In the genomic region with DNA sequence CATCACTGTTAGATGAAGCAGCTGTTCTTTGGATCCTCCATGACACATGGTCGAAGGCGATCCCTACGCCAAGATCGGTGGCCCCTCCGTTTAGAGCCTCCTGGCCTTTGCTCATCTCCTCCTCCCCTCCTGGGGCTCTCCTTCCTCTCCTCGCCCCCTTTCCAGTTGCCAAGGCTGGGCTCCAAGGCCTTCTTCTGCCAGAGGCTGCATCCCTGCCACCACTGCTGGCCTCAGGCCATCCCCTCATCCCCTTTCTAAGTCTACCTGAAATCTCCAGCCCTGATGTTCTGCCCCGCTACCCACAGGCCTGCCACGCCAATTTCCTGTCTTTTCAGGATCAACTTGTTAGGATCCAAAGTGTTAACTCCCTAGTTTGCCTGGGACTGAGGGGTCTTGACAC, we compare ENCODE assay signal across 24 cellular contexts.
DNase-seq lines count a peak whose midpoint lies in the region; ATAC-seq and TF ChIP-seq lines count a peak whose summit lies in the region.
"Had no signal": no experiment of that assay in that cellular context is flagged by ENCODE, and none has a peak within 500 bp of the region (broad histone marks: within the 10 kb centered on the region; RNA-seq: fewer than 3 reads in every experiment).

No MANE protein-coding gene starts in this region.

- H3K27ac ChIP-seq in left ventricle myocardium inferior (replicated peaks) (peak overlapping the region; percentile 93), muscle layer of colon (ENCODE audit: low read depth, low read length) (peak overlapping the region; percentile 8), stomach smooth muscle (ENCODE audit: low read length) (peak overlapping the region; percentile 94)
- H3K27ac ChIP-seq: HL-60, neural progenitor cell, psoas muscle had no signal

- POLR2A ChIA-PET in T-cell (lab: Charles Lee): no interaction called here

- H3K9me3 Mint-ChIP-seq in T-cell: no peaks in the 10 kb centered on the region
- H3K9me3 Mint-ChIP-seq in activated T-helper 17 cell treated with anti-CD3 and anti-CD28 coated beads, Interleukin-2, amount 50 U/mL, for 72 hours: no peaks in the 10 kb centered on the region
- H3K9me3 Mint-ChIP-seq: activated CD4-positive, alpha-beta memory T cell treated with anti-CD3 and anti-CD28 coated beads for 36 hours; neural progenitor cell had no signal

- no peak for ATAC-seq in T-cell (replicated peaks in 1 of 4)
- no peak for ATAC-seq in activated T-helper 17 cell treated with anti-CD3 and anti-CD28 coated beads, Interleukin-2, amount 50 U/mL, for 72 hours (replicated peaks)
- ATAC-seq: activated CD4-positive, CD25-positive, alpha-beta regulatory T cell treated with anti-CD3 and anti-CD28 coated beads, Interleukin-2, amount 50 U/mL, for 24 hours; HCT116; HepG2 had no signal

- no peaks in the 10 kb centered on the region for H3K9me3 ChIP-seq in left ventricle myocardium inferior (replicated peaks)
- H3K9me3 ChIP-seq in muscle layer of colon (ENCODE audit: low read length): no peaks in the 10 kb centered on the region
- H3K9me3 ChIP-seq in stomach smooth muscle (ENCODE audit: control insufficient read depth in 2 of 2, low read length in 2 of 2): no peaks in the 10 kb centered on the region
- H3K9me3 ChIP-seq: BE2C, psoas muscle had no signal

- no peaks in the 10 kb centered on the region for H3K4me1 Mint-ChIP-seq in T-cell
- no peaks in the 10 kb centered on the region for H3K4me1 Mint-ChIP-seq in activated T-helper 17 cell treated with anti-CD3 and anti-CD28 coated beads, Interleukin-2, amount 50 U/mL, for 72 hours

- no peaks in the 10 kb centered on the region for H3K36me3 Mint-ChIP-seq in T-cell
- no peaks in the 10 kb centered on the region for H3K36me3 Mint-ChIP-seq in activated T-helper 17 cell treated with anti-CD3 and anti-CD28 coated beads, Interleukin-2, amount 50 U/mL, for 72 hours (ENCODE audit: low read depth)
- H3K36me3 Mint-ChIP-seq: activated CD4-positive, alpha-beta memory T cell treated with anti-CD3 and anti-CD28 coated beads for 36 hours; neural progenitor cell had no signal

- H3K27me3 ChIP-seq in left ventricle myocardium inferior (ENCODE audit: low read depth) (no peaks in the 10 kb centered on the region), muscle layer of colon (ENCODE audit: control insufficient read depth in 1 of 2, insufficient read depth in 2 of 2, low read length in 2 of 2) (no peaks in the 10 kb centered on the region), stomach smooth muscle (ENCODE audit: control insufficient read depth in 1 of 2, insufficient read depth in 2 of 2, low read length in 2 of 2) (no peaks in the 10 kb centered on the region)
- H3K27me3 ChIP-seq: BE2C, neural progenitor cell had no signal

- DNase-seq in left ventricle myocardium inferior: no peak
- DNase-seq in cardiac septum (ENCODE audit: low spot score): no peak
- no peak for DNase-seq in H4 (ENCODE audit: low spot score)
- no peak for DNase-seq in dedifferentiated amniotic fluid mesenchymal stem cell (ENCODE audit: extremely low spot score)
- no peak for DNase-seq in T-cell
- DNase-seq: activated CD4-positive, alpha-beta memory T cell treated with anti-CD3 and anti-CD28 coated beads for 36 hours; activated effector memory CD4-positive, alpha-beta T cell treated with Interleukin-2 at 50 U/mL for 16 hours; BE2C; effector CD4-positive, alpha-beta T cell; foreskin melanocyte; NCI-H1048; NCI-H1930; NCI-H774; stimulated activated CD4-positive, alpha-beta T cell treated with anti-CD3 and anti-CD28 coated beads, Interleukin-2, amount 100 ng/mL, for 24 hours had no signal

- intact Hi-C loops in left ventricle myocardium inferior (cut with micrococcal nuclease) (no loop called here), cardiac septum (cut with DNase I) (no loop called here)

- H3K4me3 ChIP-seq in left ventricle myocardium inferior: no peak overlapping the region
- H3K4me3 ChIP-seq in muscle layer of colon (ENCODE audit: low read depth in 1 of 2, low read length in 2 of 2): no peak overlapping the region
- no peak overlapping the region for H3K4me3 ChIP-seq in stomach smooth muscle (ENCODE audit: low read length in 2 of 2)
- H3K4me3 ChIP-seq: neural progenitor cell, psoas muscle, skin epidermis had no signal

- H3K4me3 Mint-ChIP-seq in T-cell: no peak overlapping the region
- H3K4me3 Mint-ChIP-seq in activated T-helper 17 cell treated with anti-CD3 and anti-CD28 coated beads, Interleukin-2, amount 50 U/mL, for 72 hours: no peak overlapping the region
- H3K4me3 Mint-ChIP-seq: activated CD4-positive, alpha-beta memory T cell treated with anti-CD3 and anti-CD28 coated beads for 36 hours; neural progenitor cell had no signal

- CTCF ChIA-PET in T-cell (lab: Charles Lee): no interaction called here

- peaks cover 73% of the 10 kb centered on the region for H3K4me1 ChIP-seq in left ventricle myocardium inferior
- peaks cover 47% of the 10 kb centered on the region for H3K4me1 ChIP-seq in muscle layer of colon (ENCODE audit: insufficient read depth, low read length)
- peaks cover 68% of the 10 kb centered on the region for H3K4me1 ChIP-seq in stomach smooth muscle (ENCODE audit: control insufficient read depth, insufficient read depth, low read length)

- no peak overlapping the region for H3K9ac ChIP-seq in muscle layer of colon (ENCODE audit: low read length)
- H3K9ac ChIP-seq in stomach smooth muscle (ENCODE audit: low read length in 2 of 2): no peak overlapping the region
- H3K9ac ChIP-seq: neural progenitor cell had no signal

- no peak overlapping the region for H3K27ac Mint-ChIP-seq in T-cell
- H3K27ac Mint-ChIP-seq in activated T-helper 17 cell treated with anti-CD3 and anti-CD28 coated beads, Interleukin-2, amount 50 U/mL, for 72 hours: no peak overlapping the region
- H3K27ac Mint-ChIP-seq: activated CD4-positive, alpha-beta memory T cell treated with anti-CD3 and anti-CD28 coated beads for 36 hours; neural progenitor cell had no signal

- H3K36me3 ChIP-seq in left ventricle myocardium inferior (no peaks in the 10 kb centered on the region), muscle layer of colon (ENCODE audit: insufficient read depth, low read length) (no peaks in the 10 kb centered on the region), stomach smooth muscle (ENCODE audit: control insufficient read depth in 2 of 2, insufficient read depth in 2 of 2, low read length in 2 of 2) (no peaks in the 10 kb centered on the region)
- H3K36me3 ChIP-seq: BE2C, neural progenitor cell had no signal

- no peak for TF ChIP-seq CTCF in left ventricle myocardium inferior (IDR thresholded peaks at IDR 0.05; ENCODE audit: borderline replicate concordance)

- peaks cover 7 to 9% of the 10 kb centered on the region in 2 donors for H3K27me3 Mint-ChIP-seq in T-cell
- peaks cover 8% of the 10 kb centered on the region for H3K27me3 Mint-ChIP-seq in activated T-helper 17 cell treated with anti-CD3 and anti-CD28 coated beads, Interleukin-2, amount 50 U/mL, for 72 hours

Comparison
In these comparisons a context has a peak if more than half of its experiments do, and no peak if none do; other contexts are left out.
1. H3K27ac ChIP-seq: peak in every context shown above with its lines; median percentile 94 in stomach smooth muscle; 93 in left ventricle myocardium inferior; 8 in muscle layer of colon.